In genomic region chr17:60145006-60145935, GRCh38 we compare ENCODE assay signal across 25 cellular contexts. TPM values are rescaled to one million over a fixed set of nuclear protein-coding genes. Genes with fewer than 3 reads are reported as not detected.
DNase-seq lines count a peak whose midpoint lies in the region; ATAC-seq and TF ChIP-seq lines count a peak whose summit lies in the region.
"Had no signal": no experiment of that assay in that cellular context is flagged by ENCODE, and none has a peak within 500 bp of the region (broad histone marks: within the 10 kb centered on the region; RNA-seq: fewer than 3 reads in every experiment).

No MANE protein-coding gene starts in this region.

- H3K9me3 ChIP-seq in WERI-Rb-1 (ENCODE audit: severe bottlenecking) (no peaks in the 10 kb centered on the region), ascending aorta (no peaks in the 10 kb centered on the region)
- H3K9me3 ChIP-seq: gastroesophageal sphincter, lower lobe of right lung, ovary, sigmoid colon, upper lobe of left lung had no signal

- intact Hi-C loops in ascending aorta (cut with DNase I): loop anchor here (10.0 kb wide), 1 partner anchor 290 kb away; no protein-coding TSS in a partner anchor

- H3K27me3 ChIP-seq in GM23338 (ENCODE audit: insufficient read depth): peaks cover 84% of the 10 kb centered on the region
- H3K27me3 ChIP-seq in WERI-Rb-1 (ENCODE audit: insufficient read depth, low read depth, severe bottlenecking): peaks cover 3% of the 10 kb centered on the region
- H3K27me3 ChIP-seq in ascending aorta: peaks cover 22% of the 10 kb centered on the region

- H3K4me3 ChIP-seq in GM23338: peak overlapping the region; percentile 42
- H3K4me3 ChIP-seq in WERI-Rb-1 (ENCODE audit: low read depth, low read length): peak overlapping the region; percentile 26
- H3K4me3 ChIP-seq in fibroblast of the aortic adventitia (ENCODE audit: low read depth, low read length): no peak overlapping the region
- H3K4me3 ChIP-seq in ascending aorta: no peak overlapping the region
- H3K4me3 ChIP-seq: coronary artery, gastroesophageal sphincter, lower lobe of right lung, ovary, sigmoid colon, upper lobe of left lung had no signal

- H3K27ac Mint-ChIP-seq in GM23338: no peak overlapping the region
- H3K27ac Mint-ChIP-seq: CD8-positive, alpha-beta T cell had no signal

- ATAC-seq in GM23338 (no peak), GM21619 (IDR thresholded peaks at IDR 0.05; ENCODE audit: unreplicated experiment) (no peak)
- ATAC-seq: CD8-positive, alpha-beta T cell; gastroesophageal sphincter; HCT116; lower lobe of right lung; stimulated activated naive CD8-positive, alpha-beta T cell treated with anti-CD3 and anti-CD28 coated beads, Interleukin-15, Interleukin-2, amounts not matched to agents 100 U/mL and 50 U/mL, for 24 hours had no signal

- H3K79me2 ChIP-seq in GM23338 (replicated peaks; ENCODE audit: insufficient read depth): no peaks in the 10 kb centered on the region

- H3K27ac ChIP-seq in GM23338 (ENCODE audit: low read depth) (no peak overlapping the region), WERI-Rb-1 (0 out of 2 replicates have a peak overlapping the region, but pooled peaks have one; percentile 3), ascending aorta (no peak overlapping the region)
- H3K27ac ChIP-seq: coronary artery, gastroesophageal sphincter, lower lobe of right lung, ovary, sigmoid colon had no signal

- H3K27me3 Mint-ChIP-seq in GM23338 (ENCODE audit: insufficient read depth, low read depth, poor library complexity): peaks cover 58% of the 10 kb centered on the region

- H2AFZ ChIP-seq in GM23338: peak overlapping the region; percentile 78

- peaks cover 7% of the 10 kb centered on the region; the same call in 1 of the 2 replicates for H4K20me1 ChIP-seq in GM23338 (replicated peaks; ENCODE audit: insufficient read depth)

- H3K4me1 Mint-ChIP-seq in GM23338: peaks cover 52% of the 10 kb centered on the region

- no peaks in the 10 kb centered on the region for H3K36me3 ChIP-seq in GM23338 (ENCODE audit: insufficient read depth)
- H3K36me3 ChIP-seq in WERI-Rb-1: no peaks in the 10 kb centered on the region
- no peaks in the 10 kb centered on the region for H3K36me3 ChIP-seq in ascending aorta
- H3K36me3 ChIP-seq: gastroesophageal sphincter, lower lobe of right lung, ovary, sigmoid colon, upper lobe of left lung had no signal

- DNase-seq in 8988T (peak; percentile 14), GM23338 (ENCODE audit: low spot score) (peak; percentile 37), WERI-Rb-1 (peak; percentile 70), fibroblast of the aortic adventitia (ENCODE audit: low read depth) (peak; percentile 56), glomerular visceral epithelial cell (ENCODE audit: extremely low spot score) (no peak), NCI-H2029 treated with DMSO at 0.1 percent for 48 hours (lab: John Stamatoyannopoulos, UW) (no peak), ascending aorta (ENCODE audit: low spot score in 2 of 2) (no peak)
- DNase-seq: activated CD4-positive, alpha-beta T cell treated with anti-CD3 and anti-CD28 coated beads, Interleukin-2, amount 50 U/mL, for 48 hours; activated naive CD4-positive, alpha-beta T cell; activated T-cell treated with anti-CD3 and anti-CD28 coated beads for 4 hours; CD8-positive, alpha-beta T cell; DND-41; KBM-7; lower lobe of right lung; NCI-H2081 treated with DMSO at 0.1 percent for 48 hours; ovary; sigmoid colon; stimulated activated CD4-positive, alpha-beta T cell treated with anti-CD3 and anti-CD28 coated beads, Interleukin-1b, Interleukin-23, amount 100 ng/mL, for 48 hours; stimulated activated naive CD8-positive, alpha-beta T cell treated with anti-CD3 and anti-CD28 coated beads, Interleukin-15, Interleukin-2, amounts not matched to agents 100 U/mL and 50 U/mL, for 24 hours; upper lobe of left lung had no signal

- peak overlapping the region; percentile 75 for H3K4me2 ChIP-seq in GM23338

- no peaks in the 10 kb centered on the region for H3K9me2 ChIP-seq in GM23338 (ENCODE audit: insufficient read depth)

- peak overlapping the region; percentile 46; the same call in 2 of the 3 replicates for H3K4me3 Mint-ChIP-seq in GM23338
- H3K4me3 Mint-ChIP-seq: CD8-positive, alpha-beta T cell had no signal

- H3F3A ChIP-seq in GM23338 (replicated peaks; ENCODE audit: low read depth): peaks cover 14% of the 10 kb centered on the region

- no peaks in the 10 kb centered on the region for H3K36me3 Mint-ChIP-seq in GM23338 (ENCODE audit: low read depth)
- H3K36me3 Mint-ChIP-seq: CD8-positive, alpha-beta T cell had no signal

- TF ChIP-seq CTCF in GM23338 (conservative IDR thresholded peaks at IDR 0.05; ENCODE audit: low read depth in 2 of 2) (no peak), WERI-Rb-1 (IDR thresholded peaks at IDR 0.05; ENCODE audit: low read depth, low read length) (no peak), fibroblast of the aortic adventitia (IDR thresholded peaks at IDR 0.05; ENCODE audit: insufficient read depth, low read length) (no peak), ascending aorta (IDR thresholded peaks at IDR 0.05) (no peak)

- H3K4me1 ChIP-seq in GM23338 (ENCODE audit: insufficient read depth) (peaks cover 40% of the 10 kb centered on the region), ascending aorta (peaks cover 0 to 13% of the 10 kb centered on the region in 2 donors)

- no peaks in the 10 kb centered on the region; the same call in 2 of the 3 replicates for H3K9me3 Mint-ChIP-seq in GM23338
- H3K9me3 Mint-ChIP-seq: CD8-positive, alpha-beta T cell had no signal

TF ChIP-seq in GM23338, 12 proteins besides CTCF, POLR2A, EP300 and RAD21:
- no peak for TF ChIP-seq CREB1 (CRISPR knock-in tag; IDR thresholded peaks at IDR 0.05; ENCODE audit: low read depth)
- TF ChIP-seq STAT1 (IDR thresholded peaks at IDR 0.05; ENCODE audit: unreplicated experiment): no peak
- no peak for TF ChIP-seq EZH2phosphoT487 (IDR thresholded peaks at IDR 0.05; ENCODE audit: unreplicated experiment)

RNA-seq across cellular contexts. Expression of gene CA4, which starts 4.5 kb away (rescaled TPM):
- 4.9 and 8.2 TPM in 2 replicates for total RNA-seq in GM23338 (2014; rRNA removed; shearing (Covaris generic))
- 7.6 and 9.4 TPM in 2 replicates for polyA plus RNA-seq in GM23338 (2016; fragmentation: Nextera tagmentation; extraction: Ambion mirVana)
- total RNA-seq in fibroblast of the aortic adventitia (ENCODE audit: low replicate concordance) (not detected in 2 replicates), ascending aorta (35.3 TPM)
- total RNA-seq: CD8-positive, alpha-beta T cell; T-helper 1 cell treated with Interleukin-12 subunit alpha and Interleukin-12 subunit beta and Interleukin-4 antibody, amounts not matched to agents 30 ng/mL and 1 ng/mL, for 36 hours had no signal

Comparison
In these comparisons a context has a peak if more than half of its experiments do, and no peak if none do; other contexts are left out.
1. DNase-seq: peak in 8988T (single experiment), GM23338 (single experiment), WERI-Rb-1 (single experiment) and fibroblast of the aortic adventitia (single experiment); none in glomerular visceral epithelial cell (single experiment), NCI-H2029 treated with DMSO at 0.1 percent for 48 hours (single experiment) and ascending aorta (0 of 2).
2. H3K4me3 ChIP-seq: peak in GM23338 (single experiment) and WERI-Rb-1 (single experiment); none in fibroblast of the aortic adventitia (single experiment) and ascending aorta (0 of 2).